ENCODE assay signal across 28 cellular contexts in genomic region chr3:54104084-54104483, GRCh38.
"Had no signal": no experiment of that assay in that cellular context is flagged by ENCODE, and none has a peak within 500 bp of the region (broad histone marks: within the 10 kb centered on the region; RNA-seq: fewer than 3 reads in every experiment).

No MANE protein-coding gene starts in this region.

- H3K27me3 ChIP-seq: stomach, suprapubic skin, testis, thyroid gland, tibial artery, tibial nerve, upper lobe of left lung, upper lobe of right lung, vagina had no signal

- H3K36me3 ChIP-seq: stomach, suprapubic skin, thoracic aorta, thyroid gland, tibial artery, tibial nerve, transverse colon, upper lobe of left lung, upper lobe of right lung, uterus, vagina had no signal

- H3K4me1 ChIP-seq: stomach, suprapubic skin, testis, thyroid gland, tibial artery, tibial nerve, transverse colon, upper lobe of left lung, upper lobe of right lung, uterus, vagina had no signal

- H3K4me3 ChIP-seq: stomach, suprapubic skin, testis, thoracic aorta, thyroid gland, tibial artery, tibial nerve, transverse colon, upper lobe of left lung, upper lobe of right lung, uterus, vagina had no signal

- H3K27ac Mint-ChIP-seq: stimulated activated effector memory CD8-positive, alpha-beta T cell treated with anti-CD3 and anti-CD28 coated beads, Interleukin-12 subunit alpha, Interleukin-12 subunit beta, amount 100 ng/mL, for 72 hours; stimulated activated memory B cell treated with anti-CD40 and anti-IgM and Interleukin-4, amounts not matched to agents 10 μg/mL and 1 μg/mL and 100 μg/mL, for 72 hours; stimulated activated naive B cell treated with anti-CD40 and anti-IgM and Interleukin-4, amounts not matched to agents 10 μg/mL and 1 μg/mL and 100 μg/mL, for 72 hours; stimulated activated naive CD8-positive, alpha-beta T cell treated with anti-CD3 and anti-CD28 coated beads, Interleukin-15, Interleukin-2, amounts not matched to agents 100 ng/mL and 50 ng/mL, for 24 hours; type B pancreatic cell had no signal

- H3K27ac ChIP-seq: stomach, suprapubic skin, testis, thoracic aorta, thyroid gland, tibial artery, tibial nerve, transverse colon, upper lobe of left lung, upper lobe of right lung, uterus, vagina had no signal

- H3K27me3 Mint-ChIP-seq: type B pancreatic cell had no signal

- H3K4me1 Mint-ChIP-seq: stimulated activated effector memory CD8-positive, alpha-beta T cell treated with anti-CD3 and anti-CD28 coated beads, Interleukin-12 subunit alpha, Interleukin-12 subunit beta, amount 100 ng/mL, for 72 hours; stimulated activated memory B cell treated with anti-CD40 and anti-IgM and Interleukin-4, amounts not matched to agents 10 μg/mL and 1 μg/mL and 100 μg/mL, for 72 hours; stimulated activated naive B cell treated with anti-CD40 and anti-IgM and Interleukin-4, amounts not matched to agents 10 μg/mL and 1 μg/mL and 100 μg/mL, for 72 hours; stimulated activated naive CD8-positive, alpha-beta T cell treated with anti-CD3 and anti-CD28 coated beads, Interleukin-15, amount 100 ng/mL, for 72 hours had no signal

- ATAC-seq: stimulated activated effector memory CD8-positive, alpha-beta T cell treated with anti-CD3 and anti-CD28 coated beads, Interleukin-12 subunit alpha, Interleukin-12 subunit beta, amount 100 ng/mL, for 72 hours; stimulated activated memory B cell treated with anti-CD40 and anti-IgM and Interleukin-4, amounts not matched to agents 10 μg/mL and 1 μg/mL and 100 μg/mL, for 72 hours; stimulated activated naive B cell treated with anti-CD40 and anti-IgM and Interleukin-4, amounts not matched to agents 10 μg/mL and 1 μg/mL and 100 μg/mL, for 72 hours; stimulated activated naive CD8-positive, alpha-beta T cell treated with anti-CD3 and anti-CD28 coated beads, Interleukin-15, amount 100 ng/mL, for 72 hours; stimulated activated naive CD8-positive, alpha-beta T cell treated with anti-CD3 and anti-CD28 coated beads, Interleukin-15, Interleukin-2, amounts not matched to agents 100 U/mL and 50 U/mL, for 24 hours; upper lobe of right lung had no signal

- H3K36me3 Mint-ChIP-seq: stimulated activated effector memory CD8-positive, alpha-beta T cell treated with anti-CD3 and anti-CD28 coated beads, Interleukin-12 subunit alpha, Interleukin-12 subunit beta, amount 100 ng/mL, for 72 hours; stimulated activated memory B cell treated with anti-CD40 and anti-IgM and Interleukin-4, amounts not matched to agents 10 μg/mL and 1 μg/mL and 100 μg/mL, for 72 hours; stimulated activated naive B cell treated with anti-CD40 and anti-IgM and Interleukin-4, amounts not matched to agents 10 μg/mL and 1 μg/mL and 100 μg/mL, for 72 hours; type B pancreatic cell had no signal

- DNase-seq: stimulated activated CD4-positive, alpha-beta T cell treated with anti-CD3 and anti-CD28 coated beads, Interleukin-2, amount 100 ng/mL, for 48 hours; stimulated activated CD4-positive, alpha-beta T cell treated with anti-CD3 and anti-CD28 coated beads, Interleukin-4, amount 100 ng/mL, for 1 hour; stimulated activated CD4-positive, alpha-beta T cell treated with anti-CD3 and anti-CD28 coated beads, Interleukin-4, amount 100 ng/mL, for 24 hours; stimulated activated CD4-positive, alpha-beta T cell treated with anti-CD3 and anti-CD28 coated beads, Interleukin-4, amount 100 ng/mL, for 4 hours; stimulated activated CD8-positive, alpha-beta memory T cell treated with anti-CD3 and anti-CD28 coated beads, Interleukin-4, amount 100 ng/mL, for 48 hours; stimulated activated naive B cell treated with anti-CD40 and anti-IgM and Interleukin-4, amounts not matched to agents 10 μg/mL and 1 μg/mL and 100 μg/mL, for 72 hours; stimulated activated naive CD4-positive, alpha-beta T cell; stimulated activated naive CD4-positive, alpha-beta T cell treated with Interleukin-2 at 50 U/mL for 16 hours; stimulated activated naive CD8-positive, alpha-beta T cell treated with anti-CD3 and anti-CD28 coated beads, Interleukin-15, amount 100 ng/mL, for 72 hours; stimulated activated naive CD8-positive, alpha-beta T cell treated with anti-CD3 and anti-CD28 coated beads, Interleukin-15, Interleukin-2, amounts not matched to agents 100 U/mL and 50 U/mL, for 24 hours; stomach; substantia nigra; testis; thyroid gland; tibial artery; transverse colon; trophoblast cell; upper lobe of left lung; upper lobe of right lung; uterus had no signal

- H3K4me3 Mint-ChIP-seq: stimulated activated effector memory CD8-positive, alpha-beta T cell treated with anti-CD3 and anti-CD28 coated beads, Interleukin-12 subunit alpha, Interleukin-12 subunit beta, amount 100 ng/mL, for 72 hours; stimulated activated memory B cell treated with anti-CD40 and anti-IgM and Interleukin-4, amounts not matched to agents 10 μg/mL and 1 μg/mL and 100 μg/mL, for 72 hours; stimulated activated naive B cell treated with anti-CD40 and anti-IgM and Interleukin-4, amounts not matched to agents 10 μg/mL and 1 μg/mL and 100 μg/mL, for 72 hours; stimulated activated naive CD8-positive, alpha-beta T cell treated with anti-CD3 and anti-CD28 coated beads, Interleukin-15, amount 100 ng/mL, for 72 hours; stimulated activated naive CD8-positive, alpha-beta T cell treated with anti-CD3 and anti-CD28 coated beads, Interleukin-15, Interleukin-2, amounts not matched to agents 100 ng/mL and 50 ng/mL, for 24 hours; type B pancreatic cell had no signal

- H3K9me3 ChIP-seq: suprapubic skin, testis, thyroid gland, tibial artery, upper lobe of left lung, upper lobe of right lung, uterus, vagina had no signal
